Comparison of ENCODE assay signal across 26 cellular contexts in the genomic region with DNA sequence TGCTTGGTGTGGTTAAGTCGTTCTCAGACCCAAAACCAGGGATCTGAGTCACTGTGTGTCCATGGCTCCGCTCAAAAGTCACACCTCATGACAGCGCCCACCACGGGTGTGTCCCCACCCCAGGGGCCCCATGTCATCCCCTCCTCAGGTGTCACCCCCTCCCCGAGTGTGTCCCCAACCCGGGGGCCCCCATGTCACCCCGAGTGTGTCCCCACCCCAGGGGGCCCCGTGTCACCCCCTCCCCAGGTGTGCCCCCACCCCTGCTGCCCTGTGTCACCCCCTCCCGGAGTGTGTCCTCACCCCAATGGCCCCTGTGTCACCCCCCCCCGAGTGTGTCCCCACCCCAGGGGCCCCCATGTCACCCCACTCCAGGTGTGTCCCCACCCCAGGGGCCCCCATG. TPM values are rescaled to one million over a fixed set of nuclear protein-coding genes. Genes with fewer than 3 reads are reported as not detected.
"Had no signal": no experiment of that assay in that cellular context is flagged by ENCODE, and none has a peak within 500 bp of the region (broad histone marks: within the 10 kb centered on the region; RNA-seq: fewer than 3 reads in every experiment).

No MANE protein-coding gene starts in this region.

- DNase-seq: activated CD4-positive, alpha-beta T cell treated with anti-CD3 and anti-CD28 coated beads for 1 hour; activated CD8-positive, alpha-beta memory T cell treated with anti-CD3 and anti-CD28 coated beads for 24 hours; activated CD8-positive, alpha-beta memory T cell treated with anti-CD3 and anti-CD28 coated beads, Interleukin-2, amount 50 U/mL, for 48 hours; activated gamma-delta T cell; activated T-cell treated with anti-CD3 and anti-CD28 coated beads, Interleukin-2, amount 50 U/mL, for 48 hours; cortex of kidney; stimulated activated CD4-positive, alpha-beta T cell treated with anti-CD3 and anti-CD28 coated beads, Interleukin-12 subunit alpha, Interleukin-12 subunit beta, amount 100 ng/mL, for 4 hours; stimulated activated CD4-positive, alpha-beta T cell treated with anti-CD3 and anti-CD28 coated beads, Interleukin-1b, Interleukin-23, amount 100 ng/mL, for 48 hours; stimulated activated CD8-positive, alpha-beta memory T cell treated with anti-CD3 and anti-CD28 coated beads, Interleukin-4, amount 100 ng/mL, for 48 hours had no signal

- H3K4me3 Mint-ChIP-seq: activated naive CD4-positive, alpha-beta T cell treated with anti-CD3 and anti-CD28 coated beads, Interleukin-2, amount 50 U/mL, for 24 hours; mesothelial cell of epicardium; natural killer cell treated with Interleukin-12 subunit alpha and Interleukin-12 subunit beta and Interleukin-15 and Interleukin-18, amount 100 ng/mL, for 72 hours; stimulated activated naive CD8-positive, alpha-beta T cell treated with anti-CD3 and anti-CD28 coated beads, Interleukin-15, Interleukin-2, amounts not matched to agents 100 ng/mL and 50 ng/mL, for 24 hours; type B pancreatic cell had no signal

- H3K36me3 ChIP-seq: breast epithelium, neutrophil, suprapubic skin had no signal

- H3K4me1 Mint-ChIP-seq: activated naive CD4-positive, alpha-beta T cell treated with anti-CD3 and anti-CD28 coated beads, Interleukin-2, amount 50 U/mL, for 24 hours had no signal

- H3K27ac ChIP-seq: breast epithelium, gastroesophageal sphincter, neutrophil, parathyroid adenoma, suprapubic skin, WERI-Rb-1 had no signal

- H3K36me3 Mint-ChIP-seq: activated naive CD4-positive, alpha-beta T cell treated with anti-CD3 and anti-CD28 coated beads, Interleukin-2, amount 50 U/mL, for 24 hours; mesothelial cell of epicardium; natural killer cell treated with Interleukin-12 subunit alpha and Interleukin-12 subunit beta and Interleukin-15 and Interleukin-18, amount 100 ng/mL, for 72 hours; type B pancreatic cell had no signal

- H3K4me1 ChIP-seq: ascending aorta, breast epithelium had no signal

- H3K27me3 ChIP-seq: ascending aorta, breast epithelium had no signal

- H3K9me3 Mint-ChIP-seq: activated naive CD4-positive, alpha-beta T cell treated with anti-CD3 and anti-CD28 coated beads, Interleukin-2, amount 50 U/mL, for 24 hours; mesothelial cell of epicardium; natural killer cell treated with Interleukin-12 subunit alpha and Interleukin-12 subunit beta and Interleukin-15 and Interleukin-18, amount 100 ng/mL, for 72 hours; stimulated activated naive CD8-positive, alpha-beta T cell treated with anti-CD3 and anti-CD28 coated beads, Interleukin-15, Interleukin-2, amounts not matched to agents 100 ng/mL and 50 ng/mL, for 24 hours; type B pancreatic cell had no signal

- FAIRE-seq: endometrium had no signal

- H3K4me3 ChIP-seq: ascending aorta, breast epithelium, gastroesophageal sphincter, suprapubic skin had no signal

- ATAC-seq: gastroesophageal sphincter; natural killer cell treated with Interleukin-12 subunit alpha and Interleukin-12 subunit beta and Interleukin-15 and Interleukin-18, amount 100 ng/mL, for 72 hours had no signal

- H3K27ac Mint-ChIP-seq: activated naive CD4-positive, alpha-beta T cell treated with anti-CD3 and anti-CD28 coated beads, Interleukin-2, amount 50 U/mL, for 24 hours; natural killer cell treated with Interleukin-12 subunit alpha and Interleukin-12 subunit beta and Interleukin-15 and Interleukin-18, amount 100 ng/mL, for 72 hours; stimulated activated naive CD8-positive, alpha-beta T cell treated with anti-CD3 and anti-CD28 coated beads, Interleukin-15, Interleukin-2, amounts not matched to agents 100 ng/mL and 50 ng/mL, for 24 hours; type B pancreatic cell had no signal

- H3K9me3 ChIP-seq: ascending aorta, breast epithelium, gastroesophageal sphincter, neutrophil, suprapubic skin had no signal

- H3K27me3 Mint-ChIP-seq: activated naive CD4-positive, alpha-beta T cell treated with anti-CD3 and anti-CD28 coated beads, Interleukin-2, amount 50 U/mL, for 24 hours; natural killer cell treated with Interleukin-12 subunit alpha and Interleukin-12 subunit beta and Interleukin-15 and Interleukin-18, amount 100 ng/mL, for 72 hours; type B pancreatic cell had no signal

RNA-seq across cellular contexts. Expression of gene LRRC14B, which starts 5.1 kb away (rescaled TPM):
- total RNA-seq: ascending aorta; gastroesophageal sphincter; lung microvascular endothelial cell; natural killer cell treated with Interleukin-12 subunit alpha and Interleukin-12 subunit beta and Interleukin-15 and Interleukin-18, amount 100 ng/mL, for 72 hours; renal cortical epithelial cell; suprapubic skin; T-helper 2 cell treated with Interferon-gamma antibody and Interleukin-4, amounts not matched to agents 100 ng/mL and 5 ng/mL, for 36 hours had no signal
- polyA plus RNA-seq: adipose tissue had no signal
